Comparison of ENCODE assay signal across 15 cellular contexts in genomic region chr13:23654111-23655110, GRCh38.
DNase-seq lines count a peak whose midpoint lies in the region; ATAC-seq and TF ChIP-seq lines count a peak whose summit lies in the region.
"Had no signal": no experiment of that assay in that cellular context is flagged by ENCODE, and none has a peak within 500 bp of the region (broad histone marks: within the 10 kb centered on the region; RNA-seq: fewer than 3 reads in every experiment).

No MANE protein-coding gene starts in this region.

- H3K27me3 Mint-ChIP-seq in endothelial cell (ENCODE audit: unreplicated experiment) = no peaks in the 10 kb centered on the region

- H3K4me3 ChIP-seq in kidney epithelial cell (ENCODE audit: low read depth, low read length) = no peak overlapping the region
- H3K4me3 ChIP-seq in upper lobe of left lung = no peak overlapping the region
- no peak overlapping the region for H3K4me3 ChIP-seq in WERI-Rb-1 (ENCODE audit: low read depth, low read length)
- H3K4me3 ChIP-seq: A549 had no signal

- H3K36me3 Mint-ChIP-seq in endothelial cell (ENCODE audit: low read depth, unreplicated experiment) = no peaks in the 10 kb centered on the region
- H3K36me3 Mint-ChIP-seq: natural killer cell had no signal

- no peak for TF ChIP-seq POLR2A in upper lobe of left lung (IDR thresholded peaks at IDR 0.05)

- 70 to 72% methylated on average over 5 to 11 of the region's 11 CpGs for WGBS in upper lobe of left lung, 2 donors

- H3K36me3 ChIP-seq in kidney epithelial cell (ENCODE audit: control insufficient read depth, insufficient read depth, low read length) (peaks cover 1% of the 10 kb centered on the region), upper lobe of left lung (no peaks in the 10 kb centered on the region), WERI-Rb-1 (no peaks in the 10 kb centered on the region)

- no peaks in the 10 kb centered on the region for H3K27me3 ChIP-seq in kidney epithelial cell (ENCODE audit: control insufficient read depth, insufficient read depth, low read length)
- no peaks in the 10 kb centered on the region for H3K27me3 ChIP-seq in upper lobe of left lung
- no peaks in the 10 kb centered on the region for H3K27me3 ChIP-seq in WERI-Rb-1 (ENCODE audit: insufficient read depth, low read depth, severe bottlenecking)

- TF ChIP-seq EP300 in upper lobe of left lung (IDR thresholded peaks at IDR 0.05) = no peak

- no peak for ATAC-seq in upper lobe of left lung (ENCODE audit: low FRiP score in 2 of 2)
- no peak for ATAC-seq in left colon
- ATAC-seq: A549 had no signal

- TF ChIP-seq CTCF in endothelial cell (IDR thresholded peaks at IDR 0.05; ENCODE audit: unreplicated experiment) = no peak
- no peak for TF ChIP-seq CTCF in kidney epithelial cell (IDR thresholded peaks at IDR 0.05; ENCODE audit: insufficient read depth, low read length, poor library complexity, severe bottlenecking)
- no peak for TF ChIP-seq CTCF in upper lobe of left lung (IDR thresholded peaks at IDR 0.05)
- no peak for TF ChIP-seq CTCF in WERI-Rb-1 (IDR thresholded peaks at IDR 0.05; ENCODE audit: low read depth, low read length)

- H3K27ac Mint-ChIP-seq in endothelial cell (ENCODE audit: unreplicated experiment) = peak overlapping the region; percentile 70
- H3K27ac Mint-ChIP-seq: activated T-cell treated with anti-CD3 and anti-CD28 coated beads, Interleukin-2, amount 50 U/mL, for 24 hours; natural killer cell had no signal

- intact Hi-C loops in left colon (cut with DNase I, micrococcal nuclease) = no loop called here

- H3K4me1 ChIP-seq in upper lobe of left lung = peaks cover 13 to 28% (median 22%) of the 10 kb centered on the region in 4 donors
- H3K4me1 ChIP-seq: A549 had no signal

- H3K9me3 Mint-ChIP-seq in endothelial cell (ENCODE audit: unreplicated experiment) = no peaks in the 10 kb centered on the region
- H3K9me3 Mint-ChIP-seq: activated T-cell treated with anti-CD3 and anti-CD28 coated beads, Interleukin-2, amount 50 U/mL, for 24 hours; natural killer cell had no signal

- no peaks in the 10 kb centered on the region for H3K9me3 ChIP-seq in upper lobe of left lung
- H3K9me3 ChIP-seq in WERI-Rb-1 (ENCODE audit: severe bottlenecking) = no peaks in the 10 kb centered on the region
- H3K9me3 ChIP-seq: A549 had no signal

- H3K27ac ChIP-seq in upper lobe of left lung (peak overlapping the region in 3 of 4 donors; percentile 12 to 58 (median 58)), WERI-Rb-1 (no peak overlapping the region)
- H3K27ac ChIP-seq: A549 had no signal

- DNase-seq in SKM-1 treated with dmso at 0.1 percent for 144 hours (lab: John Stamatoyannopoulos, UW; ENCODE audit: unreplicated experiment) (peak; percentile 1), SKM-1 (lab: John Stamatoyannopoulos, UW; ENCODE audit: unreplicated experiment) (no peak), endothelial cell (ENCODE audit: low spot score) (peak; percentile 9), kidney epithelial cell (ENCODE audit: low read depth) (peak; percentile 38), upper lobe of left lung (no peak), WERI-Rb-1 (no peak), left colon (no peak)
- DNase-seq in central memory CD4-positive, alpha-beta T cell = no peak
- DNase-seq: activated CD4-positive, CD25-positive, alpha-beta regulatory T cell; activated T-cell treated with anti-CD3 and anti-CD28 coated beads, Interleukin-2, amount 50 U/mL, for 24 hours; natural killer cell; NCI-H1417; NCI-H524; SIG-M5 had no signal

- H3K4me3 Mint-ChIP-seq in endothelial cell (ENCODE audit: unreplicated experiment) = no peak overlapping the region
- H3K4me3 Mint-ChIP-seq: activated T-cell treated with anti-CD3 and anti-CD28 coated beads, Interleukin-2, amount 50 U/mL, for 24 hours had no signal

- H3K4me1 Mint-ChIP-seq in endothelial cell (ENCODE audit: unreplicated experiment) = peaks cover 43% of the 10 kb centered on the region

Comparison
In these comparisons a context has a peak if more than half of its experiments do, and no peak if none do; other contexts are left out.
1. DNase-seq: peak in SKM-1 treated with dmso at 0.1 percent for 144 hours (single experiment), endothelial cell (single experiment) and kidney epithelial cell (single experiment); none in SKM-1 (single experiment), upper lobe of left lung (0 of 2), WERI-Rb-1 (single experiment), central memory CD4-positive, alpha-beta T cell (single experiment) and left colon (0 of 2).